1 cellular context compared by ENCODE assay signal in genomic region chr17:69047368-69048263, GRCh38.
TF ChIP-seq lines count a peak whose summit lies in the region.

No MANE protein-coding gene starts in this region.

TF ChIP-seq in HepG2, 621 proteins besides CTCF, POLR2A, EP300 and RAD21 (continued from another document and continues in another):
- TF ChIP-seq ATF6 (CRISPR knock-in tag; conservative IDR thresholded peaks at IDR 0.05) = no peak; the same call in 1 of the 2 replicates
- no peak for TF ChIP-seq ZNF407 (CRISPR knock-in tag; IDR thresholded peaks at IDR 0.05; ENCODE audit: not compliant biosample characterization)
- TF ChIP-seq NFIC (IDR thresholded peaks at IDR 0.05; ENCODE audit: low read length) = peak; percentile 97
- TF ChIP-seq RBM39 (IDR thresholded peaks at IDR 0.05; ENCODE audit: low read depth, low read length, poor library complexity, severe bottlenecking) = no peak
- no peak for TF ChIP-seq CERS6 (CRISPR knock-in tag; IDR thresholded peaks at IDR 0.05)
- TF ChIP-seq, protein P1, sequence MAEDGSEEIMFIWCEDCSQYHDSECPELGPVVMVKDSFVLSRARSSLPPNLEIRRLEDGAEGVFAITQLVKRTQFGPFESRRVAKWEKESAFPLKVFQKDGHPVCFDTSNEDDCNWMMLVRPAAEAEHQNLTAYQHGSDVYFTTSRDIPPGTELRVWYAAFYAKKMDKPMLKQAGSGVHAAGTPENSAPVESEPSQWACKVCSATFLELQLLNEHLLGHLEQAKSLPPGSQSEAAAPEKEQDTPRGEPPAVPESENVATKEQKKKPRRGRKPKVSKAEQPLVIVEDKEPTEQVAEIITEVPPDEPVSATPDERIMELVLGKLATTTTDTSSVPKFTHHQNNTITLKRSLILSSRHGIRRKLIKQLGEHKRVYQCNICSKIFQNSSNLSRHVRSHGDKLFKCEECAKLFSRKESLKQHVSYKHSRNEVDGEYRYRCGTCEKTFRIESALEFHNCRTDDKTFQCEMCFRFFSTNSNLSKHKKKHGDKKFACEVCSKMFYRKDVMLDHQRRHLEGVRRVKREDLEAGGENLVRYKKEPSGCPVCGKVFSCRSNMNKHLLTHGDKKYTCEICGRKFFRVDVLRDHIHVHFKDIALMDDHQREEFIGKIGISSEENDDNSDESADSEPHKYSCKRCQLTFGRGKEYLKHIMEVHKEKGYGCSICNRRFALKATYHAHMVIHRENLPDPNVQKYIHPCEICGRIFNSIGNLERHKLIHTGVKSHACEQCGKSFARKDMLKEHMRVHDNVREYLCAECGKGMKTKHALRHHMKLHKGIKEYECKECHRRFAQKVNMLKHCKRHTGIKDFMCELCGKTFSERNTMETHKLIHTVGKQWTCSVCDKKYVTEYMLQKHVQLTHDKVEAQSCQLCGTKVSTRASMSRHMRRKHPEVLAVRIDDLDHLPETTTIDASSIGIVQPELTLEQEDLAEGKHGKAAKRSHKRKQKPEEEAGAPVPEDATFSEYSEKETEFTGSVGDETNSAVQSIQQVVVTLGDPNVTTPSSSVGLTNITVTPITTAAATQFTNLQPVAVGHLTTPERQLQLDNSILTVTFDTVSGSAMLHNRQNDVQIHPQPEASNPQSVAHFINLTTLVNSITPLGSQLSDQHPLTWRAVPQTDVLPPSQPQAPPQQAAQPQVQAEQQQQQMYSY (CRISPR knock-in tag; IDR thresholded peaks at IDR 0.05) = no peak
- TF ChIP-seq ZNF280D (CRISPR knock-in tag; IDR thresholded peaks at IDR 0.05) = peak; percentile 96
- TF ChIP-seq ZNF562 (CRISPR knock-in tag; IDR thresholded peaks at IDR 0.05; ENCODE audit: borderline replicate concordance) = no peak
- TF ChIP-seq, protein P2, sequence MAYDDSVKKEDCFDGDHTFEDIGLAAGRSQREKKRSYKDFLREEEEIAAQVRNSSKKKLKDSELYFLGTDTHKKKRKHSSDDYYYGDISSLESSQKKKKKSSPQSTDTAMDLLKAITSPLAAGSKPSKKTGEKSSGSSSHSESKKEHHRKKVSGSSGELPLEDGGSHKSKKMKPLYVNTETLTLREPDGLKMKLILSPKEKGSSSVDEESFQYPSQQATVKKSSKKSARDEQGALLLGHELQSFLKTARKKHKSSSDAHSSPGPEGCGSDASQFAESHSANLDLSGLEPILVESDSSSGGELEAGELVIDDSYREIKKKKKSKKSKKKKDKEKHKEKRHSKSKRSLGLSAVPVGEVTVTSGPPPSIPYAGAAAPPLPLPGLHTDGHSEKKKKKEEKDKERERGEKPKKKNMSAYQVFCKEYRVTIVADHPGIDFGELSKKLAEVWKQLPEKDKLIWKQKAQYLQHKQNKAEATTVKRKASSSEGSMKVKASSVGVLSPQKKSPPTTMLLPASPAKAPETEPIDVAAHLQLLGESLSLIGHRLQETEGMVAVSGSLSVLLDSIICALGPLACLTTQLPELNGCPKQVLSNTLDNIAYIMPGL (CRISPR knock-in tag; IDR thresholded peaks at IDR 0.05; ENCODE audit: borderline replicate concordance in 1 of 2, low read depth in 1 of 2) = peak in 1 of 2 experiments; percentile 55; a peak in 1 of 4 replicates
- TF ChIP-seq, protein P3, sequence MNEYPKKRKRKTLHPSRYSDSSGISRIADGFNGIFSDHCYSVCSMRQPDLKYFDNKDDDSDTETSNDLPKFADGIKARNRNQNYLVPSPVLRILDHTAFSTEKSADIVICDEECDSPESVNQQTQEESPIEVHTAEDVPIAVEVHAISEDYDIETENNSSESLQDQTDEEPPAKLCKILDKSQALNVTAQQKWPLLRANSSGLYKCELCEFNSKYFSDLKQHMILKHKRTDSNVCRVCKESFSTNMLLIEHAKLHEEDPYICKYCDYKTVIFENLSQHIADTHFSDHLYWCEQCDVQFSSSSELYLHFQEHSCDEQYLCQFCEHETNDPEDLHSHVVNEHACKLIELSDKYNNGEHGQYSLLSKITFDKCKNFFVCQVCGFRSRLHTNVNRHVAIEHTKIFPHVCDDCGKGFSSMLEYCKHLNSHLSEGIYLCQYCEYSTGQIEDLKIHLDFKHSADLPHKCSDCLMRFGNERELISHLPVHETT (CRISPR knock-in tag; conservative IDR thresholded peaks at IDR 0.05) = peak; percentile 80; the same call in 1 of the 2 replicates
- TF ChIP-seq ZNF577 (CRISPR knock-in tag; IDR thresholded peaks at IDR 0.05; ENCODE audit: borderline replicate concordance, low read depth) = no peak
- TF ChIP-seq ZNF329 (CRISPR knock-in tag; IDR thresholded peaks at IDR 0.05; ENCODE audit: low read depth) = no peak
- TF ChIP-seq RARA (CRISPR knock-in tag; IDR thresholded peaks at IDR 0.05) = peak; percentile 90
- no peak for TF ChIP-seq CREBL2 (CRISPR knock-in tag; IDR thresholded peaks at IDR 0.05; ENCODE audit: borderline replicate concordance)
- TF ChIP-seq SATB2 (CRISPR knock-in tag; IDR thresholded peaks at IDR 0.05) = peak; percentile 81; the same call in 1 of the 2 replicates
- TF ChIP-seq TBP (CRISPR knock-in tag; IDR thresholded peaks at IDR 0.05) = peak; percentile 83; the same call in 1 of the 2 replicates
- TF ChIP-seq, protein P4, sequence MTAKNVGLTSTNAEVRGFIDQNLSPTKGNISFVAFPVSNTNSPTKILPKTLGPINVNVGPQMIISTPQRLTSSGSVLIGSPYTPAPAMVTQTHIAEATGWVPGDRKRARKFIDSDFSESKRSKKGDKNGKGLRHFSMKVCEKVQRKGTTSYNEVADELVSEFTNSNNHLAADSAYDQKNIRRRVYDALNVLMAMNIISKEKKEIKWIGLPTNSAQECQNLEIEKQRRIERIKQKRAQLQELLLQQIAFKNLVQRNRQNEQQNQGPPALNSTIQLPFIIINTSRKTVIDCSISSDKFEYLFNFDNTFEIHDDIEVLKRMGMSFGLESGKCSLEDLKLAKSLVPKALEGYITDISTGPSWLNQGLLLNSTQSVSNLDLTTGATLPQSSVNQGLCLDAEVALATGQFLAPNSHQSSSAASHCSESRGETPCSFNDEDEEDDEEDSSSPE (CRISPR knock-in tag; IDR thresholded peaks at IDR 0.05) = peak; percentile 55
